ENCODE assay signal across 16 cellular contexts in genomic region chr9:113307401-113307975, GRCh38. TPM values are rescaled to one million over a fixed set of nuclear protein-coding genes. Genes with fewer than 3 reads are reported as not detected.
DNase-seq lines count a peak whose midpoint lies in the region; ATAC-seq and TF ChIP-seq lines count a peak whose summit lies in the region.
"Had no signal": no experiment of that assay in that cellular context is flagged by ENCODE, and none has a peak within 500 bp of the region (broad histone marks: within the 10 kb centered on the region; RNA-seq: fewer than 3 reads in every experiment).

No MANE protein-coding gene starts in this region.

- ATAC-seq in GM21390 (IDR thresholded peaks at IDR 0.05; ENCODE audit: unreplicated experiment) = no peak
- ATAC-seq: HCT116 had no signal

- no peak overlapping the region for H3K27ac ChIP-seq in breast epithelium
- H3K27ac ChIP-seq: C4-2B, GM23248 had no signal

- H3K9me3 ChIP-seq in breast epithelium = no peaks in the 10 kb centered on the region
- H3K9me3 ChIP-seq: BE2C had no signal

- no peak for TF ChIP-seq POLR2A in breast epithelium (IDR thresholded peaks at IDR 0.05)

- peak; percentile 53 for DNase-seq in HK-2 (ENCODE audit: unreplicated experiment)
- peak; percentile 31 for DNase-seq in glutamatergic neuron
- peak; percentile 41 for DNase-seq in renal cortical epithelial cell (ENCODE audit: low read depth)
- DNase-seq in NCI-H524 treated with DMSO at 0.1 percent for 48 hours (lab: John Stamatoyannopoulos, UW) = no peak
- DNase-seq in breast epithelium (ENCODE audit: low spot score in 2 of 2) = no peak
- DNase-seq: BE2C; CD4-positive, alpha-beta memory T cell; DMS153; DMS79 treated with DMSO at 0.1 percent for 48 hours; EL; GDM1; GM23248 had no signal

- no peak overlapping the region for H3K27ac Mint-ChIP-seq in glutamatergic neuron (ENCODE audit: unreplicated experiment)
- H3K27ac Mint-ChIP-seq in nephron = peak overlapping the region; percentile 20 to 51 (median 49)
- H3K27ac Mint-ChIP-seq: CD4-positive, alpha-beta memory T cell had no signal

- H3K4me3 ChIP-seq in breast epithelium = no peak overlapping the region
- H3K4me3 ChIP-seq: GM23248 had no signal

- H3K9me3 Mint-ChIP-seq in glutamatergic neuron (ENCODE audit: unreplicated experiment) (no peaks in the 10 kb centered on the region), nephron (no peaks in the 10 kb centered on the region)
- H3K9me3 Mint-ChIP-seq: CD4-positive, alpha-beta memory T cell had no signal

- no peak overlapping the region for H3K4me3 Mint-ChIP-seq in glutamatergic neuron (ENCODE audit: unreplicated experiment)
- no peak overlapping the region for H3K4me3 Mint-ChIP-seq in nephron
- H3K4me3 Mint-ChIP-seq: CD4-positive, alpha-beta memory T cell had no signal

- H3K4me1 Mint-ChIP-seq in glutamatergic neuron (ENCODE audit: low read depth, unreplicated experiment) (no peaks in the 10 kb centered on the region), nephron (peaks cover 19% of the 10 kb centered on the region)
- H3K4me1 Mint-ChIP-seq: CD4-positive, alpha-beta memory T cell had no signal

- H3K36me3 ChIP-seq in breast epithelium = no peaks in the 10 kb centered on the region
- H3K36me3 ChIP-seq: BE2C had no signal

- H3K4me1 ChIP-seq in breast epithelium = peaks cover 0 to 6% of the 10 kb centered on the region in 2 donors
- H3K4me1 ChIP-seq: BE2C had no signal

- TF ChIP-seq CTCF in glutamatergic neuron (IDR thresholded peaks at IDR 0.05; ENCODE audit: partially characterized antibody, unreplicated experiment) (no peak), nephron (IDR thresholded peaks at IDR 0.05; ENCODE audit: unreplicated experiment in 3 of 3) (no peak), breast epithelium (IDR thresholded peaks at IDR 0.05) (no peak)

- intact Hi-C loops in breast epithelium (cut with DNase I; ENCODE audit: low total_unique reads) = no loop called here

- H3K36me3 Mint-ChIP-seq in glutamatergic neuron (ENCODE audit: unreplicated experiment) = no peaks in the 10 kb centered on the region
- H3K36me3 Mint-ChIP-seq in nephron (ENCODE audit: low read depth) = no peaks in the 10 kb centered on the region
- H3K36me3 Mint-ChIP-seq: CD4-positive, alpha-beta memory T cell had no signal

- H3K27me3 Mint-ChIP-seq in glutamatergic neuron (ENCODE audit: unreplicated experiment) (no peaks in the 10 kb centered on the region), nephron (ENCODE audit: low read depth) (no peaks in the 10 kb centered on the region)

- no peaks in the 10 kb centered on the region for H3K27me3 ChIP-seq in breast epithelium
- H3K27me3 ChIP-seq: BE2C had no signal

RNA-seq across cellular contexts. Expression of gene RNF183, which starts 4.3 kb away (rescaled TPM):
- total RNA-seq in glutamatergic neuron (ENCODE audit: unreplicated experiment) = not detected
- 0.80 and 1.2 TPM in 2 replicates for total RNA-seq in renal cortical epithelial cell
- total RNA-seq in breast epithelium = 1 to 10 TPM in 1 of 3 donors, under 1 TPM in 1, not detected in 1; 0.98 to 3.5 TPM
- total RNA-seq: CD4-positive, alpha-beta memory T cell; GM23248 had no signal

RNA-seq across cellular contexts. Expression of gene PRPF4, which starts 32.0 kb away (rescaled TPM):
- 21.9 TPM for total RNA-seq in glutamatergic neuron (ENCODE audit: unreplicated experiment)
- total RNA-seq in renal cortical epithelial cell = 31.1 and 36.6 TPM in 2 replicates
- total RNA-seq in breast epithelium = 10 to 100 TPM; 14.2 to 23.1 (median 18.4) TPM

RNA-seq across cellular contexts. Expression of gene CDC26, which starts 32.1 kb away (rescaled TPM):
- 13.4 TPM for total RNA-seq in glutamatergic neuron (ENCODE audit: unreplicated experiment)
- total RNA-seq in renal cortical epithelial cell = 43.4 and 51.7 TPM in 2 replicates
- 10 to 100 TPM; 32.0 to 46.2 (median 39.1) TPM for total RNA-seq in breast epithelium

RNA-seq across cellular contexts. Expression of gene WDR31, which starts 32.6 kb away (rescaled TPM):
- total RNA-seq in glutamatergic neuron (ENCODE audit: unreplicated experiment) (1.3 TPM), renal cortical epithelial cell (1.9 and 9.3 TPM in 2 replicates), breast epithelium (1 to 10 TPM; 1.9 to 4.0 (median 3.6) TPM)

RNA-seq across cellular contexts. Expression of gene BSPRY, which starts 41.9 kb away (rescaled TPM):
- not detected for total RNA-seq in glutamatergic neuron (ENCODE audit: unreplicated experiment)
- 0.45 and 22.4 TPM in 2 replicates for total RNA-seq in renal cortical epithelial cell
- 10 to 100 TPM in 2 of 3 donors, 1 to 10 TPM in 1; 1.1 to 35.3 (median 27.9) TPM for total RNA-seq in breast epithelium
- total RNA-seq: CD4-positive, alpha-beta memory T cell; GM23248 had no signal

Comparison
In these comparisons a context has a peak if more than half of its experiments do, and no peak if none do; other contexts are left out.
1. DNase-seq: peak in HK-2 (single experiment), glutamatergic neuron (single experiment) and renal cortical epithelial cell (single experiment); none in NCI-H524 treated with DMSO at 0.1 percent for 48 hours (single experiment) and breast epithelium (0 of 2).